ENCODE assay signal across 11 cellular contexts in genomic region chr3:122102191-122102935, GRCh38. TPM values are rescaled to one million over a fixed set of nuclear protein-coding genes. Genes with fewer than 3 reads are reported as not detected.
DNase-seq lines count a peak whose midpoint lies in the region; ATAC-seq, FAIRE-seq and TF ChIP-seq lines count a peak whose summit lies in the region.
"Had no signal": no experiment of that assay in that cellular context is flagged by ENCODE, and none has a peak within 500 bp of the region (broad histone marks: within the 10 kb centered on the region; RNA-seq: fewer than 3 reads in every experiment).

No MANE protein-coding gene starts in this region.

- peak; percentile 43 for ATAC-seq in HG02870 (IDR thresholded peaks at IDR 0.05; ENCODE audit: unreplicated experiment)
- peak; percentile 76 for ATAC-seq in stimulated activated naive CD8-positive, alpha-beta T cell treated with anti-CD3 and anti-CD28 coated beads, Interleukin-15, amount 100 ng/mL, for 72 hours

- TF ChIP-seq POLR2A in H54 (IDR thresholded peaks at IDR 0.05; ENCODE audit: low read depth, low read length): no peak

- no peak for FAIRE-seq in H54 (lab: Jason Lieb, UNC)

- DNase-seq in stimulated activated CD4-positive, alpha-beta T cell treated with anti-CD3 and anti-CD28 coated beads, Interleukin-12 subunit alpha, Interleukin-12 subunit beta, amount 100 ng/mL, for 4 hours: peak; percentile 7
- no peak for DNase-seq in stimulated activated CD4-positive, alpha-beta T cell treated with anti-CD3 and anti-CD28 coated beads, Interleukin-1b, Interleukin-23, amount 100 ng/mL, for 48 hours
- DNase-seq in OCI-M1 (lab: John Stamatoyannopoulos, UW) (peak; percentile 68), ureter (ENCODE audit: low spot score) (no peak), H54 (ENCODE audit: insufficient read length, low spot score) (no peak), DMS 273 (lab: John Stamatoyannopoulos, UW; ENCODE audit: unreplicated experiment) (no peak)
- peak; percentile 34 to 77 for DNase-seq in stimulated activated naive CD8-positive, alpha-beta T cell treated with anti-CD3 and anti-CD28 coated beads, Interleukin-15, amount 100 ng/mL, for 72 hours
- DNase-seq: sigmoid colon, upper lobe of left lung had no signal

- H3K4me1 Mint-ChIP-seq in stimulated activated naive CD8-positive, alpha-beta T cell treated with anti-CD3 and anti-CD28 coated beads, Interleukin-15, amount 100 ng/mL, for 72 hours: no peaks in the 10 kb centered on the region

- H3K27me3 Mint-ChIP-seq in stimulated activated naive CD8-positive, alpha-beta T cell treated with anti-CD3 and anti-CD28 coated beads, Interleukin-15, amount 100 ng/mL, for 72 hours: no peaks in the 10 kb centered on the region

- peak overlapping the region; percentile 27 to 74 for H3K4me3 Mint-ChIP-seq in stimulated activated naive CD8-positive, alpha-beta T cell treated with anti-CD3 and anti-CD28 coated beads, Interleukin-15, amount 100 ng/mL, for 72 hours
- H3K4me3 Mint-ChIP-seq: CD4-positive, CD25-positive, alpha-beta regulatory T cell had no signal

- H3K27ac Mint-ChIP-seq in stimulated activated naive CD8-positive, alpha-beta T cell treated with anti-CD3 and anti-CD28 coated beads, Interleukin-15, amount 100 ng/mL, for 72 hours: peak overlapping the region; percentile 66 to 98

- no peaks in the 10 kb centered on the region for H3K9me3 Mint-ChIP-seq in stimulated activated naive CD8-positive, alpha-beta T cell treated with anti-CD3 and anti-CD28 coated beads, Interleukin-15, amount 100 ng/mL, for 72 hours
- H3K9me3 Mint-ChIP-seq: CD4-positive, CD25-positive, alpha-beta regulatory T cell had no signal

RNA-seq across cellular contexts. Expression of gene CD86, which starts 47.2 kb away (rescaled TPM):
- total RNA-seq in ureter: 3.0 TPM
- total RNA-seq: CD4-positive, CD25-positive, alpha-beta regulatory T cell had no signal

Comparison
In these comparisons a context has a peak if more than half of its experiments do, and no peak if none do; other contexts are left out.
1. DNase-seq: peak in stimulated activated CD4-positive, alpha-beta T cell treated with anti-CD3 and anti-CD28 coated beads, Interleukin-12 subunit alpha, Interleukin-12 subunit beta, amount 100 ng/mL, for 4 hours (single experiment), OCI-M1 (single experiment) and stimulated activated naive CD8-positive, alpha-beta T cell treated with anti-CD3 and anti-CD28 coated beads, Interleukin-15, amount 100 ng/mL, for 72 hours (2 of 2); none in stimulated activated CD4-positive, alpha-beta T cell treated with anti-CD3 and anti-CD28 coated beads, Interleukin-1b, Interleukin-23, amount 100 ng/mL, for 48 hours (single experiment), ureter (single experiment), H54 (single experiment) and DMS 273 (single experiment).